Comparison of ENCODE assay signal across 8 cellular contexts in genomic region chr19:51691122-51692064, GRCh38. TPM values are rescaled to one million over a fixed set of nuclear protein-coding genes. Genes with fewer than 3 reads are reported as not detected.
DNase-seq lines count a peak whose midpoint lies in the region; ATAC-seq and TF ChIP-seq lines count a peak whose summit lies in the region.

No MANE protein-coding gene starts in this region.

- H3K27me3 ChIP-seq in smooth muscle cell (ENCODE audit: low read depth), result no peaks in the 10 kb centered on the region

- H3K27me3 Mint-ChIP-seq in activated naive CD4-positive, alpha-beta T cell treated with anti-CD3 and anti-CD28 coated beads for 36 hours (ENCODE audit: low read depth), result no peaks in the 10 kb centered on the region
- H3K27me3 Mint-ChIP-seq in activated T-helper 17 cell treated with anti-CD3 and anti-CD28 coated beads, Interleukin-2, amount 50 U/mL, for 72 hours, result no peaks in the 10 kb centered on the region

- H3K27ac ChIP-seq in smooth muscle cell (ENCODE audit: low read depth), result peak overlapping the region; percentile 96

- no peaks in the 10 kb centered on the region for H3K9me3 Mint-ChIP-seq in activated naive CD4-positive, alpha-beta T cell treated with anti-CD3 and anti-CD28 coated beads for 36 hours
- H3K9me3 Mint-ChIP-seq in activated T-helper 17 cell treated with anti-CD3 and anti-CD28 coated beads, Interleukin-2, amount 50 U/mL, for 72 hours, result no peaks in the 10 kb centered on the region

- no peak for DNase-seq in activated naive CD4-positive, alpha-beta T cell treated with anti-CD3 and anti-CD28 coated beads for 36 hours
- DNase-seq in activated naive CD4-positive, alpha-beta T cell treated with Interleukin-2 at 50 U/mL for 16 hours, result no peak
- DNase-seq in smooth muscle cell (lab: John Stamatoyannopoulos, UW; ENCODE audit: unreplicated experiment), result no peak
- DNase-seq in NAMALWA (ENCODE audit: low spot score), result no peak
- no peak for DNase-seq in stimulated activated CD4-positive, alpha-beta T cell treated with anti-CD3 and anti-CD28 coated beads, Interleukin-2, amount 100 ng/mL, for 48 hours

- H4K20me1 ChIP-seq in smooth muscle cell (ENCODE audit: low read depth), result peaks cover 56% of the 10 kb centered on the region

- peak overlapping the region; percentile 60 for H3K4me3 Mint-ChIP-seq in activated naive CD4-positive, alpha-beta T cell treated with anti-CD3 and anti-CD28 coated beads for 36 hours
- peak overlapping the region; percentile 87 for H3K4me3 Mint-ChIP-seq in activated T-helper 17 cell treated with anti-CD3 and anti-CD28 coated beads, Interleukin-2, amount 50 U/mL, for 72 hours

- no peak overlapping the region for H2AFZ ChIP-seq in smooth muscle cell (ENCODE audit: low read depth)

- peak overlapping the region; percentile 96 for H3K9ac ChIP-seq in smooth muscle cell (ENCODE audit: low read depth)

- H3K4me1 Mint-ChIP-seq in activated naive CD4-positive, alpha-beta T cell treated with anti-CD3 and anti-CD28 coated beads for 36 hours (ENCODE audit: low read depth), result peaks cover 12% of the 10 kb centered on the region
- peaks cover 20% of the 10 kb centered on the region for H3K4me1 Mint-ChIP-seq in activated T-helper 17 cell treated with anti-CD3 and anti-CD28 coated beads, Interleukin-2, amount 50 U/mL, for 72 hours

- H3F3A ChIP-seq in smooth muscle cell (ENCODE audit: low read depth), result peaks cover 30% of the 10 kb centered on the region

- WGBS in smooth muscle cell (ENCODE audit: low lambda C conversion rate), result 18% methylated on average over 11 of the region's 16 CpGs

- intact Hi-C loops in activated naive CD4-positive, alpha-beta T cell treated with anti-CD3 and anti-CD28 coated beads for 36 hours (cut with micrococcal nuclease), result no loop called here

- peak overlapping the region; percentile 91 for H3K4me2 ChIP-seq in smooth muscle cell

- no peaks in the 10 kb centered on the region for H3K36me3 ChIP-seq in smooth muscle cell (ENCODE audit: low read depth)

- peaks cover 4% of the 10 kb centered on the region for H3K4me1 ChIP-seq in smooth muscle cell (ENCODE audit: low read depth)

- peaks cover 78% of the 10 kb centered on the region for H3K79me2 ChIP-seq in smooth muscle cell (ENCODE audit: low read depth)

- peak overlapping the region; percentile 70 for H3K27ac Mint-ChIP-seq in activated naive CD4-positive, alpha-beta T cell treated with anti-CD3 and anti-CD28 coated beads for 36 hours
- peak overlapping the region; percentile 79 for H3K27ac Mint-ChIP-seq in activated T-helper 17 cell treated with anti-CD3 and anti-CD28 coated beads, Interleukin-2, amount 50 U/mL, for 72 hours

- H3K4me3 ChIP-seq in iPS-11a (ENCODE audit: low read depth, low read length) (peak overlapping the region; percentile 20), smooth muscle cell (peak overlapping the region; percentile 65)

- H3K9me3 ChIP-seq in smooth muscle cell (replicated peaks; ENCODE audit: low read depth), result no peaks in the 10 kb centered on the region

- CTCF ChIA-PET in activated naive CD4-positive, alpha-beta T cell treated with anti-CD3 and anti-CD28 coated beads for 36 hours (lab: Charles Lee), result no interaction called here

- no peak for TF ChIP-seq CTCF in smooth muscle cell (IDR thresholded peaks at IDR 0.05; ENCODE audit: borderline replicate concordance, insufficient read depth, poor library complexity, severe bottlenecking)

- no peak for ATAC-seq in activated T-helper 17 cell treated with anti-CD3 and anti-CD28 coated beads, Interleukin-2, amount 50 U/mL, for 72 hours (replicated peaks)
- no peak for ATAC-seq in HG03565 (IDR thresholded peaks at IDR 0.05; ENCODE audit: unreplicated experiment)

- no peaks in the 10 kb centered on the region for H3K36me3 Mint-ChIP-seq in activated naive CD4-positive, alpha-beta T cell treated with anti-CD3 and anti-CD28 coated beads for 36 hours (ENCODE audit: low read depth)
- peaks cover 11% of the 10 kb centered on the region for H3K36me3 Mint-ChIP-seq in activated T-helper 17 cell treated with anti-CD3 and anti-CD28 coated beads, Interleukin-2, amount 50 U/mL, for 72 hours (ENCODE audit: low read depth)

RNA-seq across cellular contexts. Expression of gene SPACA6, which starts 1.7 kb away (rescaled TPM):
- 1 to 10 TPM; 5.8 to 6.6 TPM for total RNA-seq in activated naive CD4-positive, alpha-beta T cell treated with anti-CD3 and anti-CD28 coated beads for 36 hours
- 10 to 100 TPM in 1 of 2 donors, 1 to 10 TPM in 1; 3.2 to 18.3 TPM for total RNA-seq in activated T-helper 17 cell treated with anti-CD3 and anti-CD28 coated beads, Interleukin-2, amount 50 U/mL, for 72 hours
- 3.3 and 4.1 TPM in 2 replicates for total RNA-seq in smooth muscle cell
- polyA plus RNA-seq in smooth muscle cell, result 3.0 and 4.3 TPM in 2 replicates

RNA-seq across cellular contexts. Expression of gene HAS1, which starts 32.4 kb away (rescaled TPM):
- total RNA-seq in activated naive CD4-positive, alpha-beta T cell treated with anti-CD3 and anti-CD28 coated beads for 36 hours, result not detected
- not detected for total RNA-seq in activated T-helper 17 cell treated with anti-CD3 and anti-CD28 coated beads, Interleukin-2, amount 50 U/mL, for 72 hours
- 0.90 and 0.94 TPM in 2 replicates for total RNA-seq in smooth muscle cell
- polyA plus RNA-seq in smooth muscle cell, result 1.5 and 1.8 TPM in 2 replicates

RNA-seq across cellular contexts. Expression of gene SIGLEC14, which starts 44.8 kb away (rescaled TPM):
- not detected for total RNA-seq in activated naive CD4-positive, alpha-beta T cell treated with anti-CD3 and anti-CD28 coated beads for 36 hours
- total RNA-seq in activated T-helper 17 cell treated with anti-CD3 and anti-CD28 coated beads, Interleukin-2, amount 50 U/mL, for 72 hours, result not detected
- not detected in 2 replicates for total RNA-seq in smooth muscle cell
- polyA plus RNA-seq in smooth muscle cell, result not detected in 2 replicates
